11 cellular contexts compared by ENCODE assay signal in the genomic region with DNA sequence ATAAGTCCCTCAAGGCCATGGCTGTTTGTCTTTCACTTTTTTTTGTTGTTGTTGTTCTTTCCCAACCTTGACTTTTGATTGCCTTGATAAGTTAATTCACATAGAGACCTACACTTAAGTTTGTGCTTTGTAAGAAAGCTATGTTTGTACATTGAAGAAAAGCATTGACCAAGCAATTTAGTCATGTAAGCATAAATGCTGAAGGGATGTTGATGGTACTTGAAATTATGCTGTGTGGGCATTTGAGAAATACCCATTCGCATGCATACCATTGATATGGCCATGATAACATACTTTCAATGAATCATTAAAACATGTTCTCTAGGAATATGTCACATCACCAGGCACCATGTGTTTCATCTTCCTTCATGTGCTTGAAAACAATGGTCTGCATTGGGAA.
"Had no signal": no experiment of that assay in that cellular context is flagged by ENCODE, and none has a peak within 500 bp of the region (broad histone marks: within the 10 kb centered on the region; RNA-seq: fewer than 3 reads in every experiment).

No MANE protein-coding gene starts in this region.

- H3K9me3 ChIP-seq: HAP-1 had no signal

- H3K27ac ChIP-seq: GM23248 had no signal

- H3K4me3 Mint-ChIP-seq: GM23338, H9, HFFc6 had no signal

- H2AFZ ChIP-seq: GM23248, GM23338 had no signal

- FAIRE-seq: H1, H54 had no signal

- H3K9me3 Mint-ChIP-seq: H9, HFFc6 had no signal

- H3K9ac ChIP-seq: GM23248 had no signal

- H3K4me3 ChIP-seq: GM23248, GM23338, HAP-1 had no signal

- ATAC-seq: GM23338, HCT116 had no signal

- H3K4me1 Mint-ChIP-seq: GM23338 had no signal

- H3K36me3 ChIP-seq: HAP-1 had no signal

- DNase-seq: GM23248, GOT3, H7, H9, HCEC 1CT, HFFc6 had no signal

- H3K27ac Mint-ChIP-seq: GM23338, H9, HFFc6 had no signal

- H3K4me1 ChIP-seq: HAP-1 had no signal

- H3K4me2 ChIP-seq: GM23338 had no signal
